ENCODE assay signal across 8 cellular contexts in genomic region chr14:91114079-91115065, GRCh38. TPM values are rescaled to one million over a fixed set of nuclear protein-coding genes. Genes with fewer than 3 reads are reported as not detected.
DNase-seq lines count a peak whose midpoint lies in the region; ATAC-seq and TF ChIP-seq lines count a peak whose summit lies in the region.

No MANE protein-coding gene starts in this region.

- ATAC-seq in GM18907 (IDR thresholded peaks at IDR 0.05; ENCODE audit: unreplicated experiment) (peak; percentile 87), HG03108 (IDR thresholded peaks at IDR 0.05; ENCODE audit: unreplicated experiment) (peak; percentile 71)

- H3K27me3 Mint-ChIP-seq in activated CD4-positive, alpha-beta memory T cell treated with anti-CD3 and anti-CD28 coated beads, Interleukin-2, amount 10 ng/mL, durations not matched to agents 7 days and 5 days = no peaks in the 10 kb centered on the region

- H3K36me3 Mint-ChIP-seq in activated CD4-positive, alpha-beta memory T cell treated with anti-CD3 and anti-CD28 coated beads, Interleukin-2, amount 10 ng/mL, durations not matched to agents 7 days and 5 days (ENCODE audit: low read depth) = peaks cover 55% of the 10 kb centered on the region

- POLR2A ChIA-PET in activated CD4-positive, alpha-beta memory T cell treated with anti-CD3 and anti-CD28 coated beads, Interleukin-2, amount 10 ng/mL, durations not matched to agents 7 days and 5 days (lab: Charles Lee) = interaction anchor here (0.6 to 8.6 kb wide), 60 partner anchors 9 to 1158 kb away, joined by 3 to 488 read pairs (median 4); partner anchors contain the start of genes CCDC88C, CPSF2, GPR68 and NDUFB1

- TF ChIP-seq CTCF in AG10803 (conservative IDR thresholded peaks at IDR 0.05; ENCODE audit: low read length) = no peak

- peaks cover 65% of the 10 kb centered on the region for H3K4me1 Mint-ChIP-seq in activated CD4-positive, alpha-beta memory T cell treated with anti-CD3 and anti-CD28 coated beads, Interleukin-2, amount 10 ng/mL, durations not matched to agents 7 days and 5 days

- DNase-seq in AG10803 (ENCODE audit: low read depth) (peak; percentile 45), NCI-H69 (lab: John Stamatoyannopoulos, UW) (peak; percentile 99), lung microvascular endothelial cell (ENCODE audit: low read depth in 2 of 2) (peak; percentile 77 to 83)
- DNase-seq in activated CD4-positive, alpha-beta memory T cell treated with anti-CD3 and anti-CD28 coated beads, Interleukin-2, amount 10 ng/mL, durations not matched to agents 7 days and 5 days = peak; percentile 83
- peak; percentile 41 for DNase-seq in effector CD8-positive, alpha-beta T cell (lab: John Stamatoyannopoulos, UW)
- peak; percentile 36 to 45 (median 37) for DNase-seq in stimulated activated CD4-positive, alpha-beta T cell treated with anti-CD3 and anti-CD28 coated beads, TNF-alpha, amount 100 ng/mL, for 4 hours (ENCODE audit: low read depth in 3 of 3)

- H3K27ac Mint-ChIP-seq in activated CD4-positive, alpha-beta memory T cell treated with anti-CD3 and anti-CD28 coated beads, Interleukin-2, amount 10 ng/mL, durations not matched to agents 7 days and 5 days = peak overlapping the region; percentile 96

- H3K9me3 Mint-ChIP-seq in activated CD4-positive, alpha-beta memory T cell treated with anti-CD3 and anti-CD28 coated beads, Interleukin-2, amount 10 ng/mL, durations not matched to agents 7 days and 5 days = peaks cover 5% of the 10 kb centered on the region

- H3K4me3 ChIP-seq in AG10803 (ENCODE audit: low read length) = peak overlapping the region; percentile 90

- CTCF ChIA-PET in activated CD4-positive, alpha-beta memory T cell treated with anti-CD3 and anti-CD28 coated beads, Interleukin-2, amount 10 ng/mL, durations not matched to agents 7 days and 5 days (lab: Charles Lee) = interaction anchor here (0.6 to 5.8 kb wide), 29 partner anchors 8 to 293 kb away, joined by 3 to 50 read pairs (median 4); partner anchors contain the start of genes GPR68 and RPS6KA5

- H3K4me3 Mint-ChIP-seq in activated CD4-positive, alpha-beta memory T cell treated with anti-CD3 and anti-CD28 coated beads, Interleukin-2, amount 10 ng/mL, durations not matched to agents 7 days and 5 days = peak overlapping the region; percentile 94

RNA-seq across cellular contexts. Expression of gene DGLUCY, which starts 0.5 kb away (rescaled TPM):
- total RNA-seq in activated CD4-positive, alpha-beta memory T cell treated with anti-CD3 and anti-CD28 coated beads, Interleukin-2, amount 10 ng/mL, durations not matched to agents 7 days and 5 days = 100 to 1,000 TPM; 112 to 115 TPM
- total RNA-seq in lung microvascular endothelial cell = 29.0 and 30.1 TPM in 2 replicates

RNA-seq across cellular contexts. Expression of gene RPS6KA5, which starts 53.9 kb away (rescaled TPM):
- total RNA-seq in activated CD4-positive, alpha-beta memory T cell treated with anti-CD3 and anti-CD28 coated beads, Interleukin-2, amount 10 ng/mL, durations not matched to agents 7 days and 5 days = 10 to 100 TPM; 44.5 to 49.9 TPM
- 0.65 and 1.2 TPM in 2 replicates for total RNA-seq in lung microvascular endothelial cell

Comparison
In these comparisons a context has a peak if more than half of its experiments do, and no peak if none do; other contexts are left out.
1. Peak in every context shown above with its lines: DNase-seq, ATAC-seq and H3K4me3 ChIP-seq.
2. DNase-seq: peak in every context shown above with its lines; median percentile 99 in NCI-H69; 83 in activated CD4-positive, alpha-beta memory T cell treated with anti-CD3 and anti-CD28 coated beads, Interleukin-2, amount 10 ng/mL, durations not matched to agents 7 days and 5 days; 80 in lung microvascular endothelial cell; 45 in AG10803; 41 in effector CD8-positive, alpha-beta T cell; 37 in stimulated activated CD4-positive, alpha-beta T cell treated with anti-CD3 and anti-CD28 coated beads, TNF-alpha, amount 100 ng/mL, for 4 hours.
3. RNA of gene RPS6KA5, which starts 53.9 kb away (total RNA-seq): 44.5 to 49.9 TPM in activated CD4-positive, alpha-beta memory T cell treated with anti-CD3 and anti-CD28 coated beads, Interleukin-2, amount 10 ng/mL, durations not matched to agents 7 days and 5 days; 0.65 to 1.2 TPM in lung microvascular endothelial cell; every median in the first group is over 10 times any median in the second.